Comparison of ENCODE assay signal across 31 cellular contexts in genomic region chr1:113846391-113847035, GRCh38. TPM values are rescaled to one million over a fixed set of nuclear protein-coding genes. Genes with fewer than 3 reads are reported as not detected.
DNase-seq lines count a peak whose midpoint lies in the region; ATAC-seq and TF ChIP-seq lines count a peak whose summit lies in the region.
"Had no signal": no experiment of that assay in that cellular context is flagged by ENCODE, and none has a peak within 500 bp of the region (broad histone marks: within the 10 kb centered on the region; RNA-seq: fewer than 3 reads in every experiment).

No MANE protein-coding gene starts in this region.

- TF ChIP-seq POLR2A in NB4 (IDR thresholded peaks at IDR 0.05; ENCODE audit: extremely low read depth, insufficient read length) (no peak), breast epithelium (IDR thresholded peaks at IDR 0.05) (no peak)

- no peak for DNase-seq in natural killer cell treated with Interleukin-12 subunit alpha and Interleukin-12 subunit beta and Interleukin-15 and Interleukin-18, amount 100 ng/mL, for 72 hours (ENCODE audit: low spot score)
- DNase-seq in natural killer cell, result no peak
- peak; percentile 9 for DNase-seq in NB4 (ENCODE audit: low read depth)
- no peak for DNase-seq in activated naive CD8-positive, alpha-beta T cell treated with anti-CD3 and anti-CD28 coated beads for 36 hours
- DNase-seq in stimulated activated naive B cell treated with anti-CD40 and anti-IgM and Interleukin-4, amounts not matched to agents 10 μg/mL and 1 μg/mL and 100 μg/mL, for 72 hours, result no peak
- DNase-seq in breast epithelium (ENCODE audit: low spot score in 2 of 2), result no peak
- DNase-seq: activated CD4-positive, alpha-beta T cell treated with anti-CD3 and anti-CD28 coated beads, Interleukin-2, amount 50 U/mL, for 4 hours; activated CD8-positive, alpha-beta memory T cell treated with anti-CD3 and anti-CD28 coated beads, Interleukin-2, amount 50 U/mL, for 4 hours; DMS79; effector CD8-positive, alpha-beta T cell; hypothalamus; KG1; left colon; MM.1S; NCI-H1436 treated with DMSO at 0.1 percent for 48 hours; NCI-H226; NCI-H69; pancreas; retina; Right ventricle myocardium superior; stimulated activated naive CD8-positive, alpha-beta T cell treated with anti-CD3 and anti-CD28 coated beads, Interleukin-15, Interleukin-2, amounts not matched to agents 100 U/mL and 50 U/mL, for 24 hours; upper lobe of right lung had no signal

- intact Hi-C loops in natural killer cell (cut with micrococcal nuclease), result no loop called here
- intact Hi-C loops in breast epithelium (cut with DNase I; ENCODE audit: low total_unique reads), result no loop called here

- H3K27ac Mint-ChIP-seq in natural killer cell treated with Interleukin-12 subunit alpha and Interleukin-12 subunit beta and Interleukin-15 and Interleukin-18, amount 100 ng/mL, for 72 hours, result peak overlapping the region; percentile 4 to 8
- H3K27ac Mint-ChIP-seq in natural killer cell, result peak overlapping the region in 1 of 2 donors; percentile 32
- peak overlapping the region; percentile 51 for H3K27ac Mint-ChIP-seq in activated naive CD8-positive, alpha-beta T cell treated with anti-CD3 and anti-CD28 coated beads for 36 hours
- peak overlapping the region; percentile 27 for H3K27ac Mint-ChIP-seq in stimulated activated naive B cell treated with anti-CD40 and anti-IgM and Interleukin-4, amounts not matched to agents 10 μg/mL and 1 μg/mL and 100 μg/mL, for 72 hours
- H3K27ac Mint-ChIP-seq: neural progenitor cell; T-helper 2 cell treated with Interferon-gamma antibody and Interleukin-4, amounts not matched to agents 5 μg/mL and 100 μg/mL, for 36 hours had no signal

- TF ChIP-seq CTCF in natural killer cell (IDR thresholded peaks at IDR 0.05) (no peak), NB4 (IDR thresholded peaks at IDR 0.05; ENCODE audit: low read depth, low read length) (no peak), breast epithelium (IDR thresholded peaks at IDR 0.05) (no peak)

- H3K9me3 Mint-ChIP-seq in natural killer cell treated with Interleukin-12 subunit alpha and Interleukin-12 subunit beta and Interleukin-15 and Interleukin-18, amount 100 ng/mL, for 72 hours, result no peaks in the 10 kb centered on the region
- H3K9me3 Mint-ChIP-seq in natural killer cell, result no peaks in the 10 kb centered on the region
- H3K9me3 Mint-ChIP-seq in activated naive CD8-positive, alpha-beta T cell treated with anti-CD3 and anti-CD28 coated beads for 36 hours, result peaks cover 2% of the 10 kb centered on the region
- peaks cover 4 to 8% of the 10 kb centered on the region in 2 donors for H3K9me3 Mint-ChIP-seq in stimulated activated naive B cell treated with anti-CD40 and anti-IgM and Interleukin-4, amounts not matched to agents 10 μg/mL and 1 μg/mL and 100 μg/mL, for 72 hours

- no peaks in the 10 kb centered on the region for H3K27me3 ChIP-seq in breast epithelium
- H3K27me3 ChIP-seq: neural progenitor cell, pancreas, upper lobe of right lung had no signal

- H3K36me3 ChIP-seq in breast epithelium, result no peaks in the 10 kb centered on the region
- H3K36me3 ChIP-seq: neural progenitor cell, pancreas, upper lobe of right lung had no signal

- H3K4me1 Mint-ChIP-seq in natural killer cell treated with Interleukin-12 subunit alpha and Interleukin-12 subunit beta and Interleukin-15 and Interleukin-18, amount 100 ng/mL, for 72 hours (ENCODE audit: low read depth in 2 of 2), result peaks cover 10 to 14% of the 10 kb centered on the region in 2 donors
- H3K4me1 Mint-ChIP-seq in natural killer cell, result peaks cover 14% of the 10 kb centered on the region in 2 donors
- peaks cover 17% of the 10 kb centered on the region for H3K4me1 Mint-ChIP-seq in activated naive CD8-positive, alpha-beta T cell treated with anti-CD3 and anti-CD28 coated beads for 36 hours
- H3K4me1 Mint-ChIP-seq in stimulated activated naive B cell treated with anti-CD40 and anti-IgM and Interleukin-4, amounts not matched to agents 10 μg/mL and 1 μg/mL and 100 μg/mL, for 72 hours, result peaks cover 6 to 11% of the 10 kb centered on the region in 2 donors
- H3K4me1 Mint-ChIP-seq: neural progenitor cell had no signal

- no peaks in the 10 kb centered on the region for H3K27me3 Mint-ChIP-seq in natural killer cell treated with Interleukin-12 subunit alpha and Interleukin-12 subunit beta and Interleukin-15 and Interleukin-18, amount 100 ng/mL, for 72 hours
- no peaks in the 10 kb centered on the region for H3K27me3 Mint-ChIP-seq in natural killer cell (ENCODE audit: low read depth in 2 of 2)
- H3K27me3 Mint-ChIP-seq in activated naive CD8-positive, alpha-beta T cell treated with anti-CD3 and anti-CD28 coated beads for 36 hours, result no peaks in the 10 kb centered on the region
- H3K27me3 Mint-ChIP-seq in stimulated activated naive B cell treated with anti-CD40 and anti-IgM and Interleukin-4, amounts not matched to agents 10 μg/mL and 1 μg/mL and 100 μg/mL, for 72 hours, result no peaks in the 10 kb centered on the region

- no peak for ATAC-seq in natural killer cell treated with Interleukin-12 subunit alpha and Interleukin-12 subunit beta and Interleukin-15 and Interleukin-18, amount 100 ng/mL, for 72 hours
- ATAC-seq in natural killer cell (no peak), GM19328 (IDR thresholded peaks at IDR 0.05; ENCODE audit: unreplicated experiment) (no peak)
- ATAC-seq in stimulated activated naive B cell treated with anti-CD40 and anti-IgM and Interleukin-4, amounts not matched to agents 10 μg/mL and 1 μg/mL and 100 μg/mL, for 72 hours (replicated peaks), result no peak
- no peak for ATAC-seq in activated CD4-positive, CD25-positive, alpha-beta regulatory T cell treated with anti-CD3 and anti-CD28 coated beads, Interleukin-2, amount 50 U/mL, for 24 hours
- ATAC-seq: left colon; Panc1; pancreas; stimulated activated naive CD8-positive, alpha-beta T cell treated with anti-CD3 and anti-CD28 coated beads, Interleukin-15, Interleukin-2, amounts not matched to agents 100 U/mL and 50 U/mL, for 24 hours; upper lobe of right lung had no signal

- no peak overlapping the region for H3K4me3 ChIP-seq in NB4 (ENCODE audit: low read depth, low read length)
- no peak overlapping the region for H3K4me3 ChIP-seq in breast epithelium
- H3K4me3 ChIP-seq: coronary artery, neural progenitor cell, pancreas, skin epidermis, upper lobe of right lung had no signal

- no peaks in the 10 kb centered on the region for H3K9me3 ChIP-seq in breast epithelium
- H3K9me3 ChIP-seq: pancreas, upper lobe of right lung had no signal

- peaks cover 22% of the 10 kb centered on the region for H3K36me3 Mint-ChIP-seq in natural killer cell treated with Interleukin-12 subunit alpha and Interleukin-12 subunit beta and Interleukin-15 and Interleukin-18, amount 100 ng/mL, for 72 hours
- peaks cover 15% of the 10 kb centered on the region for H3K36me3 Mint-ChIP-seq in natural killer cell
- H3K36me3 Mint-ChIP-seq in activated naive CD8-positive, alpha-beta T cell treated with anti-CD3 and anti-CD28 coated beads for 36 hours, result peaks cover 56% of the 10 kb centered on the region
- H3K36me3 Mint-ChIP-seq in stimulated activated naive B cell treated with anti-CD40 and anti-IgM and Interleukin-4, amounts not matched to agents 10 μg/mL and 1 μg/mL and 100 μg/mL, for 72 hours, result peaks cover 36 to 45% of the 10 kb centered on the region in 2 donors
- H3K36me3 Mint-ChIP-seq: neural progenitor cell had no signal

- no peak overlapping the region for H3K4me3 Mint-ChIP-seq in natural killer cell treated with Interleukin-12 subunit alpha and Interleukin-12 subunit beta and Interleukin-15 and Interleukin-18, amount 100 ng/mL, for 72 hours
- H3K4me3 Mint-ChIP-seq in natural killer cell, result no peak overlapping the region
- no peak overlapping the region for H3K4me3 Mint-ChIP-seq in activated naive CD8-positive, alpha-beta T cell treated with anti-CD3 and anti-CD28 coated beads for 36 hours
- no peak overlapping the region for H3K4me3 Mint-ChIP-seq in stimulated activated naive B cell treated with anti-CD40 and anti-IgM and Interleukin-4, amounts not matched to agents 10 μg/mL and 1 μg/mL and 100 μg/mL, for 72 hours
- H3K4me3 Mint-ChIP-seq: neural progenitor cell; T-helper 2 cell treated with Interferon-gamma antibody and Interleukin-4, amounts not matched to agents 5 μg/mL and 100 μg/mL, for 36 hours had no signal

- no peaks in the 10 kb centered on the region for H3K4me1 ChIP-seq in breast epithelium
- H3K4me1 ChIP-seq: neural progenitor cell, pancreas, upper lobe of right lung had no signal

- no peak overlapping the region for H3K27ac ChIP-seq in breast epithelium
- H3K27ac ChIP-seq: coronary artery, epithelial cell of prostate, neural progenitor cell, pancreas, skin epidermis, upper lobe of right lung had no signal

RNA-seq across cellular contexts. Expression of gene PTPN22, which starts 25.0 kb away (rescaled TPM):
- 10 to 100 TPM; 24.6 to 26.0 TPM for total RNA-seq in natural killer cell treated with Interleukin-12 subunit alpha and Interleukin-12 subunit beta and Interleukin-15 and Interleukin-18, amount 100 ng/mL, for 72 hours
- 100 to 1,000 TPM in 2 of 3 donors, 10 to 100 TPM in 1; 98.4 to 122 (median 104) TPM for total RNA-seq in natural killer cell
- 10 to 100 TPM; 67.9 to 68.4 TPM for total RNA-seq in activated naive CD8-positive, alpha-beta T cell treated with anti-CD3 and anti-CD28 coated beads for 36 hours
- total RNA-seq in breast epithelium, result 1 to 10 TPM; 3.4 to 7.2 (median 3.6) TPM

RNA-seq across cellular contexts. Expression of gene RSBN1, which starts 34.2 kb away (rescaled TPM):
- 10 to 100 TPM; 18.7 to 27.7 TPM for total RNA-seq in natural killer cell treated with Interleukin-12 subunit alpha and Interleukin-12 subunit beta and Interleukin-15 and Interleukin-18, amount 100 ng/mL, for 72 hours
- total RNA-seq in natural killer cell (10 to 100 TPM; 30.1 to 37.9 (median 36.5) TPM), breast epithelium (10 to 100 TPM; 25.1 to 41.3 (median 28.2) TPM)
- 10 to 100 TPM; 15.4 to 16.3 TPM for total RNA-seq in activated naive CD8-positive, alpha-beta T cell treated with anti-CD3 and anti-CD28 coated beads for 36 hours

RNA-seq across cellular contexts. Expression of gene BCL2L15, which starts 40.9 kb away (rescaled TPM):
- total RNA-seq in natural killer cell treated with Interleukin-12 subunit alpha and Interleukin-12 subunit beta and Interleukin-15 and Interleukin-18, amount 100 ng/mL, for 72 hours, result 1 to 10 TPM; 1.3 to 3.0 TPM
- total RNA-seq in natural killer cell, result 1 to 10 TPM in 2 of 3 donors, under 1 TPM in 1; 0.88 to 2.1 (median 1.5) TPM
- total RNA-seq in activated naive CD8-positive, alpha-beta T cell treated with anti-CD3 and anti-CD28 coated beads for 36 hours, result 1 to 10 TPM in 1 of 2 experiments, under 1 TPM in 1; 0.88 to 2.2 TPM
- total RNA-seq in breast epithelium, result 1 to 10 TPM in 1 of 3 donors, under 1 TPM in 2; 0.44 to 1.6 (median 0.48) TPM
- total RNA-seq: cardiac septum, Right ventricle myocardium superior had no signal

RNA-seq across cellular contexts. Expression of gene AP4B1, which starts 58.1 kb away (rescaled TPM):
- total RNA-seq in natural killer cell treated with Interleukin-12 subunit alpha and Interleukin-12 subunit beta and Interleukin-15 and Interleukin-18, amount 100 ng/mL, for 72 hours, result 10 to 100 TPM; 40.4 to 76.0 TPM
- total RNA-seq in natural killer cell, result 10 to 100 TPM; 64.0 to 78.7 (median 77.6) TPM
- 10 to 100 TPM; 36.8 to 37.7 TPM for total RNA-seq in activated naive CD8-positive, alpha-beta T cell treated with anti-CD3 and anti-CD28 coated beads for 36 hours
- 10 to 100 TPM; 10.8 to 18.1 (median 14.9) TPM for total RNA-seq in breast epithelium

RNA-seq across cellular contexts. Expression of gene DCLRE1B, which starts 58.6 kb away (rescaled TPM):
- 10 to 100 TPM; 12.6 to 22.0 TPM for total RNA-seq in natural killer cell treated with Interleukin-12 subunit alpha and Interleukin-12 subunit beta and Interleukin-15 and Interleukin-18, amount 100 ng/mL, for 72 hours
- total RNA-seq in natural killer cell (1 to 10 TPM; 5.5 to 6.8 (median 5.9) TPM), breast epithelium (1 to 10 TPM; 3.3 to 6.2 (median 3.5) TPM)
- 10 to 100 TPM; 25.2 to 26.5 TPM for total RNA-seq in activated naive CD8-positive, alpha-beta T cell treated with anti-CD3 and anti-CD28 coated beads for 36 hours
